8 cellular contexts compared by ENCODE assay signal in the genomic region with DNA sequence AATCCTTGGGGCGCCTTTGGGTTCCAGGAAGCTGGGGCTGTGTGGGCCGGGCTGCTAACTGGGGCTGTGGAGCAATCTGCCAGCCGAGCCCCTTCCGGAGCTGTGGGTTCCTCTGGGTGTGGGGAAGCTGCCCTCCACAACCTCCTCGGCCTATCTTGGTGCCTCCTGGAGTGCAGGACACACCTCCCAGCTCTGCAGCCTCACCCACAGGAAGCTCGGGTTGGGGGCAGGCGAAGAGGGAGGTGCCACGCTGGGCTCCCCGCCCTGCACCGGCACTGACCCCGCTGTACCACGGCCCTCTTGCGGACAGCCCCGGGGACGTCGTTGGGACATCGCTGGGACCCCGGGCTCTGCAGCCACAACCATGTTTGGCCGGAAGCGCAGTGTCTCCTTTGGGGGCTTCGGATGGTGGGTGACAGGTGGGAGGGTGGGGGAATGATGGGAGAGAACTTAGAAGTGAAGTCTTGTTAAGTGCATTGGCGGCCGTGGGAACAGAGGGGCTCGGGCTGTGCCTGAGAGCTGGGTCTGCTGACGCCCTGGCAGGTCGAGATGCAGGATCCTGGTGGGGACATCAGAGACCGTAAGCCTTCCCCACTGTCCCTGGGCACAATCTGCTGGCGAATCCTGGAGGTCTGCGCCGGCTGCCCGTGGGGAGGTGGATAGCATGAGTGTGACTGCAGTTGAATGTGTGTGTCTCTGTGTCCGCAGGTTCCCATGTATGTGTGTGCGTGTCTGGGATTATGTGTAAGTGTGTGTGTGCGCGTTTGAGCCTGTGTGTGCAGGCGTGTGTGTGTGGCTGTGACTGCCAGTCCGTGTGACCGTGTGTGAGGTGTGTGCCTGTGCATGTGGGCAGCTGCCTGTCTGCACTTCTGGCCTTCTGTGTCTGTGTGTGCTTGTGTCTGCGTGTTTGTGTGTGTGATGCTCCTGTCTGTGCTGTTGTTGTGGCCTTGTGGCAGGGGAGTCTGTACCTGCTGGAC.
DNase-seq lines count a peak whose midpoint lies in the region; TF ChIP-seq lines count a peak whose summit lies in the region.

RAP1GAP2 (plus strand) TSS at position 275 of the 977 bp plus-strand sequence; CDS start at position 365, 90 bp downstream.

- peak; percentile 76 for DNase-seq in activated CD8-positive, alpha-beta memory T cell treated with anti-CD3 and anti-CD28 coated beads for 24 hours
- DNase-seq in globus pallidus (ENCODE audit: low spot score): peak; percentile 56
- DNase-seq in stimulated activated CD4-positive, alpha-beta T cell treated with anti-CD3 and anti-CD28 coated beads, Interleukin-12 subunit alpha, Interleukin-12 subunit beta, amount 100 ng/mL, for 4 hours: peak; percentile 45
- no peak for DNase-seq in COLO668 (lab: John Stamatoyannopoulos, UW; ENCODE audit: unreplicated experiment)
- DNase-seq in NCI-H345 treated with DMSO at 0.1 percent for 48 hours (lab: John Stamatoyannopoulos, UW; ENCODE audit: unreplicated experiment): no peak
- no peak for DNase-seq in NCI-H1092 (lab: John Stamatoyannopoulos, UW)
- DNase-seq in NCI-H1105 (lab: John Stamatoyannopoulos, UW): no peak

- peak; percentile 55 for TF ChIP-seq CTCF in Loucy (conservative IDR thresholded peaks at IDR 0.05; ENCODE audit: low read length)

- no peaks in the 10 kb centered on the region for H3K9me2 ChIP-seq in Loucy (replicated peaks; ENCODE audit: low read depth, low read length)

- no peaks in the 10 kb centered on the region; the same call in 1 of the 2 replicates for H3F3A ChIP-seq in Loucy (ENCODE audit: low read depth)

- H3K9me3 ChIP-seq in Loucy (ENCODE audit: insufficient read depth, low read depth, low read length): no peaks in the 10 kb centered on the region

- H3K4me3 ChIP-seq in Loucy (ENCODE audit: low read length, poor library complexity, severe bottlenecking): peak within 1 kb of the TSS; percentile 79

- peaks cover 1% of the 10 kb centered on the region; the same call in 1 of the 2 replicates for H3K36me3 ChIP-seq in Loucy (ENCODE audit: insufficient read depth, low read length)

- H3K79me2 ChIP-seq in Loucy (ENCODE audit: insufficient read depth, low read length): peaks cover 80% of the 10 kb centered on the region

- H3K4me1 ChIP-seq in Loucy (ENCODE audit: insufficient read depth, low read length, poor library complexity, severe bottlenecking): peaks cover 64% of the 10 kb centered on the region

- H2AFZ ChIP-seq in Loucy (ENCODE audit: low read length): no peak within 1 kb of the TSS

- peak within 1 kb of the TSS; percentile 83 for H3K9ac ChIP-seq in Loucy (ENCODE audit: low read depth, low read length, poor library complexity, severe bottlenecking)

- H3K27me3 ChIP-seq in Loucy (ENCODE audit: insufficient read depth, low read length, poor library complexity, severe bottlenecking): no peaks in the 10 kb centered on the region

- peaks cover 30% of the 10 kb centered on the region for H4K20me1 ChIP-seq in Loucy (ENCODE audit: insufficient read depth, low read length, poor library complexity, severe bottlenecking)

- H3K4me2 ChIP-seq in Loucy (ENCODE audit: low read depth, low read length, poor library complexity, severe bottlenecking): peak within 1 kb of the TSS; percentile 95

Comparison
In these comparisons a context has a peak if more than half of its experiments do, and no peak if none do; other contexts are left out.
1. DNase-seq: peak in activated CD8-positive, alpha-beta memory T cell treated with anti-CD3 and anti-CD28 coated beads for 24 hours (single experiment), globus pallidus (single experiment) and stimulated activated CD4-positive, alpha-beta T cell treated with anti-CD3 and anti-CD28 coated beads, Interleukin-12 subunit alpha, Interleukin-12 subunit beta, amount 100 ng/mL, for 4 hours (single experiment); none in COLO668 (single experiment), NCI-H345 treated with DMSO at 0.1 percent for 48 hours (single experiment), NCI-H1092 (single experiment) and NCI-H1105 (single experiment).